ENCODE assay signal across 7 cellular contexts in genomic region chr21:46459356-46460112, GRCh38. TPM values are rescaled to one million over a fixed set of nuclear protein-coding genes. Genes with fewer than 3 reads are reported as not detected.
DNase-seq lines count a peak whose midpoint lies in the region; ATAC-seq and TF ChIP-seq lines count a peak whose summit lies in the region.

No MANE protein-coding gene starts in this region.

- CTCF ChIA-PET in HEK293 (lab: Yijun Ruan, JAX): interaction anchor here (1.6 kb wide), 1 partner anchor 10 kb away, joined by 8 read pairs; no protein-coding TSS in a partner anchor

- peak overlapping the region; percentile 72; the same call in 1 of the 2 replicates for H3K27ac ChIP-seq in HEK293 (ENCODE audit: extremely low read depth, low read depth, low read length)

- no peaks in the 10 kb centered on the region for H3K27me3 Mint-ChIP-seq in stimulated activated memory B cell treated with anti-CD40 and anti-IgM and Interleukin-4, amounts not matched to agents 10 μg/mL and 1 μg/mL and 100 μg/mL, for 72 hours

- peaks cover 44% of the 10 kb centered on the region for H3K4me1 Mint-ChIP-seq in stimulated activated memory B cell treated with anti-CD40 and anti-IgM and Interleukin-4, amounts not matched to agents 10 μg/mL and 1 μg/mL and 100 μg/mL, for 72 hours

- H3K36me3 ChIP-seq in HEK293 (ENCODE audit: control insufficient read depth in 2 of 2, insufficient read depth in 1 of 2, low read length in 2 of 2): peaks cover 15 to 36% of the 10 kb centered on the region in 2 experiments; a peak in 2 of 3 replicates

- H3K4me1 ChIP-seq in HEK293 (ENCODE audit: control insufficient read depth, insufficient read depth, low read length): 0 out of 2 replicates have a peak, but pooled peaks cover 3% of the 10 kb centered on the region

- peak; percentile 6 for DNase-seq in SK-MEL-5 (ENCODE audit: low read depth, low spot score)
- DNase-seq in cerebellar cortex (ENCODE audit: low spot score): peak; percentile 32
- DNase-seq in left lobe of liver (ENCODE audit: low spot score): peak; percentile 61
- DNase-seq in foreskin melanocyte: no peak
- no peak for DNase-seq in NCI-H1930 (lab: John Stamatoyannopoulos, UW)

- POLR2A ChIA-PET in HEK293 (lab: Yijun Ruan, JAX): interaction anchor here (0.5 to 2.5 kb wide), 3 partner anchors 11 to 176 kb away, joined by 4 to 11 read pairs (median 4); partner anchors contain the start of gene PRMT2

- TF ChIP-seq CTCF in HEK293 (tag by site-specific recombination; IDR thresholded peaks at IDR 0.05): no peak

- H3K27ac Mint-ChIP-seq in stimulated activated memory B cell treated with anti-CD40 and anti-IgM and Interleukin-4, amounts not matched to agents 10 μg/mL and 1 μg/mL and 100 μg/mL, for 72 hours: peak overlapping the region; percentile 92

- in situ Hi-C loops in SK-MEL-5 (cut with HindIII; ENCODE audit: low pct_unique_long_range_greater_than_20kb, low sequenced_read_pairs): no loop called here

- ATAC-seq in left lobe of liver: no peak
- ATAC-seq in stimulated activated memory B cell treated with anti-CD40 and anti-IgM and Interleukin-4, amounts not matched to agents 10 μg/mL and 1 μg/mL and 100 μg/mL, for 72 hours: no peak

- no peaks in the 10 kb centered on the region for H3K9me3 ChIP-seq in HEK293 (ENCODE audit: control insufficient read depth, insufficient read depth, low read depth, low read length)

- H3K4me3 ChIP-seq in HEK293 (ENCODE audit: low read depth, low read length): peak overlapping the region; percentile 86

- peaks cover 14% of the 10 kb centered on the region for H3K36me3 Mint-ChIP-seq in stimulated activated memory B cell treated with anti-CD40 and anti-IgM and Interleukin-4, amounts not matched to agents 10 μg/mL and 1 μg/mL and 100 μg/mL, for 72 hours

- peak overlapping the region; percentile 84 for H3K4me3 Mint-ChIP-seq in stimulated activated memory B cell treated with anti-CD40 and anti-IgM and Interleukin-4, amounts not matched to agents 10 μg/mL and 1 μg/mL and 100 μg/mL, for 72 hours

- no peaks in the 10 kb centered on the region for H3K9me3 Mint-ChIP-seq in stimulated activated memory B cell treated with anti-CD40 and anti-IgM and Interleukin-4, amounts not matched to agents 10 μg/mL and 1 μg/mL and 100 μg/mL, for 72 hours

TF ChIP-seq in HEK293, 187 proteins besides CTCF, POLR2A, EP300 and RAD21 (continues in another document):
- TF ChIP-seq WT1 (tag by site-specific recombination; IDR thresholded peaks at IDR 0.05) (no peak), PATZ1 (tag by site-specific recombination; IDR thresholded peaks at IDR 0.05) (peak; percentile 54), ZNF10 (tag by site-specific recombination; IDR thresholded peaks at IDR 0.05) (no peak), ZBTB8A (tag by site-specific recombination; IDR thresholded peaks at IDR 0.05) (peak; percentile 29; the same call in 1 of the 2 replicates), ZEB2 (tag by site-specific recombination; IDR thresholded peaks at IDR 0.05) (peak; percentile 47; the same call in 1 of the 2 replicates), ZFP41 (tag by site-specific recombination; IDR thresholded peaks at IDR 0.05; ENCODE audit: borderline replicate concordance) (no peak), REST (tag by site-specific recombination; IDR thresholded peaks at IDR 0.05) (no peak), ZNF654 (tag by site-specific recombination; IDR thresholded peaks at IDR 0.05; ENCODE audit: low read depth) (no peak), ATF2 (tag by site-specific recombination; IDR thresholded peaks at IDR 0.05; ENCODE audit: low read depth) (no peak), ZNF394 (tag by site-specific recombination; IDR thresholded peaks at IDR 0.05; ENCODE audit: borderline replicate concordance) (peak; percentile 80), ZNF16 (tag by site-specific recombination; IDR thresholded peaks at IDR 0.05; ENCODE audit: low read depth) (no peak), BCL11B (tag by site-specific recombination; IDR thresholded peaks at IDR 0.05; ENCODE audit: low read depth) (peak; percentile 34; the same call in 1 of the 2 replicates), ZNF335 (tag by site-specific recombination; conservative IDR thresholded peaks at IDR 0.05) (peak; percentile 45), ZNF19 (tag by site-specific recombination; IDR thresholded peaks at IDR 0.05; ENCODE audit: low read depth) (no peak), ZXDB (tag by site-specific recombination; IDR thresholded peaks at IDR 0.05) (no peak), GLIS1 (tag by site-specific recombination; IDR thresholded peaks at IDR 0.05) (peak; percentile 46; the same call in 1 of the 2 replicates), ZBTB1 (tag by site-specific recombination; IDR thresholded peaks at IDR 0.05) (no peak), ZBTB10 (tag by site-specific recombination; IDR thresholded peaks at IDR 0.05) (0 out of 2 replicates have a peak, but pooled peaks have one; percentile 20), ZNF555 (tag by site-specific recombination; conservative IDR thresholded peaks at IDR 0.05) (no peak)

RNA-seq across cellular contexts. Expression of gene DIP2A, which starts 0.8 kb away (rescaled TPM):
- total RNA-seq in SK-MEL-5 (2014; rRNA removed; shearing (Covaris generic)): 8.7 and 9.8 TPM in 2 replicates
- polyA plus RNA-seq in SK-MEL-5 (2015; cell fraction: cytosol; rRNA removed): 10.6 and 15.9 TPM in 2 replicates
- 61.6 and 72.6 TPM in 2 replicates for polyA plus RNA-seq in SK-MEL-5 (2015; cell fraction: nucleus; rRNA removed)
- total RNA-seq in left lobe of liver: 15.2 TPM

Comparison
In these comparisons a context has a peak if more than half of its experiments do, and no peak if none do; other contexts are left out.
1. DNase-seq: peak in SK-MEL-5 (single experiment), cerebellar cortex (single experiment) and left lobe of liver (single experiment); none in foreskin melanocyte (single experiment) and NCI-H1930 (0 of 2).